In the genomic region with DNA sequence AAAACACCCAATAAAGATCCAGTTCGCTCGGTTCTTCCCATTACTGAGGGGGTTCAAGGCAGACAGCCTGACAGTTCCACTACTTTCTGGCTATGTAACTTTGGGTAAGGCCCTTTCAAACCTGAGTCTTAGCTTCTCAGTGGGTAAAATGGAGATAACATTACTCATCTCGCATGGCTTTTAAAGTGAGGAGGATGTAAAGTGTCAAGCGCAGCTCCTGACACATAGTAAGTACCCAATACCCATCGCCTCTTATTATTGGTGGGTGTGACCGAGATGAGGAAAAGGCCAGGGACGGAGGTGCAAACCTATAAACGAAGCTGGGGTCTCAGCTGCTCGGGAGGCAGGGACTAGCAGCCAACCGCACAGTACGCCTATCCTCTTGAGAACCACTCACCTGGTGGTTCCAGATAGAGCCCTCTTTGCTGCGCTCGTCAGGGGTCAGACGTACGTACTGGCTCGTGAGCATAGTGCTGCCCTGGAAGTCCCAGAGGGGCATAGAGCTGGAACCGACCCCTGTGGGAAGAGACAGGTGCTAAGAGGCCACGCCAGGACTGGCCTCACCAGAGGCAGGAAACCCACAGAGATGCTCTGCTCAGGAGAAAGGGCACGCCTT, we compare ENCODE assay signal across 9 cellular contexts. TPM values are rescaled to one million over a fixed set of nuclear protein-coding genes. Genes with fewer than 3 reads are reported as not detected.
DNase-seq lines count a peak whose midpoint lies in the region; ATAC-seq and TF ChIP-seq lines count a peak whose summit lies in the region.
"Had no signal": no experiment of that assay in that cellular context is flagged by ENCODE, and none has a peak within 500 bp of the region (broad histone marks: within the 10 kb centered on the region; RNA-seq: fewer than 3 reads in every experiment).

No MANE protein-coding gene starts in this region.

- H3K4me3 ChIP-seq in right cardiac atrium (ENCODE audit: low read length) = peak overlapping the region; percentile 92

- POLR2A ChIA-PET in activated CD4-positive, alpha-beta T cell treated with anti-CD3 and anti-CD28 coated beads for 36 hours (lab: Charles Lee) = interaction anchor here (0.6 to 1.8 kb wide), 5 partner anchors 14 to 356 kb away, joined by 3 to 7 read pairs (median 3); a partner anchor contains a TSS
- POLR2A ChIA-PET in activated B cell treated with CpG ODN at 0.5 μM for 24 hours (lab: Charles Lee) = interaction anchor here (0.6 to 2.7 kb wide), 18 partner anchors 10 to 813 kb away, joined by 3 to 23 read pairs (median 6); a partner anchor contains a TSS

- no peaks in the 10 kb centered on the region for H3K9me3 ChIP-seq in right cardiac atrium (ENCODE audit: control insufficient read depth, low read length)

- intact Hi-C loops in activated CD4-positive, alpha-beta T cell treated with anti-CD3 and anti-CD28 coated beads for 36 hours (cut with DNase I, micrococcal nuclease) = loop anchor here (1.0 to 10.0 kb wide), 14 partner anchors 36 to 986 kb away; a partner anchor contains a TSS
- intact Hi-C loops in activated B cell treated with CpG ODN at 0.5 μM for 24 hours (cut with micrococcal nuclease) = loop anchor here (1.0 to 5.0 kb wide), 6 partner anchors 11 to 962 kb away; a partner anchor contains a TSS
- intact Hi-C loops in right cardiac atrium (cut with DNase I) = no loop called here

- H3K27me3 Mint-ChIP-seq in activated CD4-positive, alpha-beta T cell treated with anti-CD3 and anti-CD28 coated beads for 36 hours = no peaks in the 10 kb centered on the region
- no peaks in the 10 kb centered on the region for H3K27me3 Mint-ChIP-seq in activated B cell treated with CpG ODN at 0.5 μM for 24 hours
- no peaks in the 10 kb centered on the region for H3K27me3 Mint-ChIP-seq in stimulated activated memory B cell treated with anti-CD40 and anti-IgM and Interleukin-4, amounts not matched to agents 10 μg/mL and 1 μg/mL and 100 μg/mL, for 72 hours

- H3K9me3 Mint-ChIP-seq in activated CD4-positive, alpha-beta T cell treated with anti-CD3 and anti-CD28 coated beads for 36 hours (ENCODE audit: low read depth) = peaks cover 3% of the 10 kb centered on the region
- no peaks in the 10 kb centered on the region for H3K9me3 Mint-ChIP-seq in activated B cell treated with CpG ODN at 0.5 μM for 24 hours
- no peaks in the 10 kb centered on the region for H3K9me3 Mint-ChIP-seq in stimulated activated memory B cell treated with anti-CD40 and anti-IgM and Interleukin-4, amounts not matched to agents 10 μg/mL and 1 μg/mL and 100 μg/mL, for 72 hours

- peak overlapping the region; percentile 89 for H3K4me3 Mint-ChIP-seq in activated CD4-positive, alpha-beta T cell treated with anti-CD3 and anti-CD28 coated beads for 36 hours
- peak overlapping the region; percentile 98 for H3K4me3 Mint-ChIP-seq in activated B cell treated with CpG ODN at 0.5 μM for 24 hours
- H3K4me3 Mint-ChIP-seq in stimulated activated memory B cell treated with anti-CD40 and anti-IgM and Interleukin-4, amounts not matched to agents 10 μg/mL and 1 μg/mL and 100 μg/mL, for 72 hours = peak overlapping the region; percentile 91

- WGBS in right cardiac atrium = 13% methylated on average over 19 of the region's 19 CpGs

- H3K27ac ChIP-seq in right cardiac atrium (ENCODE audit: low read length) = peak overlapping the region; percentile 99

- H3K27ac Mint-ChIP-seq in activated CD4-positive, alpha-beta T cell treated with anti-CD3 and anti-CD28 coated beads for 36 hours = peak overlapping the region; percentile 99
- H3K27ac Mint-ChIP-seq in activated B cell treated with CpG ODN at 0.5 μM for 24 hours = peak overlapping the region; percentile 100
- H3K27ac Mint-ChIP-seq in stimulated activated memory B cell treated with anti-CD40 and anti-IgM and Interleukin-4, amounts not matched to agents 10 μg/mL and 1 μg/mL and 100 μg/mL, for 72 hours = peak overlapping the region; percentile 98

- no peaks in the 10 kb centered on the region for H3K4me1 ChIP-seq in right cardiac atrium (ENCODE audit: control insufficient read depth, insufficient read depth, low read length)

- peaks cover 41% of the 10 kb centered on the region for H3K4me1 Mint-ChIP-seq in activated CD4-positive, alpha-beta T cell treated with anti-CD3 and anti-CD28 coated beads for 36 hours
- H3K4me1 Mint-ChIP-seq in activated B cell treated with CpG ODN at 0.5 μM for 24 hours = peaks cover 53% of the 10 kb centered on the region
- H3K4me1 Mint-ChIP-seq in stimulated activated memory B cell treated with anti-CD40 and anti-IgM and Interleukin-4, amounts not matched to agents 10 μg/mL and 1 μg/mL and 100 μg/mL, for 72 hours = peaks cover 52% of the 10 kb centered on the region

- TF ChIP-seq CTCF in activated B cell treated with CpG ODN at 0.5 μM for 24 hours (IDR thresholded peaks at IDR 0.05) = no peak

- H3K27me3 ChIP-seq in right cardiac atrium (ENCODE audit: control insufficient read depth, insufficient read depth) = no peaks in the 10 kb centered on the region

- CTCF ChIA-PET in activated CD4-positive, alpha-beta T cell treated with anti-CD3 and anti-CD28 coated beads for 36 hours (lab: Charles Lee) = interaction anchor here (0.6 to 5.5 kb wide), 20 partner anchors 8 to 150 kb away, joined by 3 to 34 read pairs (median 5); no protein-coding TSS in a partner anchor
- CTCF ChIA-PET in activated B cell treated with CpG ODN at 0.5 μM for 24 hours (lab: Charles Lee) = interaction anchor here (1.6 to 3.3 kb wide), 2 partner anchors 19 to 20 kb away, joined by 4 to 17 read pairs; no protein-coding TSS in a partner anchor

- DNase-seq in activated CD4-positive, alpha-beta T cell treated with anti-CD3 and anti-CD28 coated beads for 36 hours = no peak
- DNase-seq in activated CD4-positive, alpha-beta T cell treated with anti-CD3 and anti-CD28 coated beads, Interleukin-2, amount 50 U/mL, for 4 hours = no peak
- no peak for DNase-seq in activated B cell treated with CpG ODN at 0.5 μM for 24 hours
- DNase-seq in right cardiac atrium = peak in 1 of 3 donors; percentile 61
- no peak for DNase-seq in NCI-H1092 treated with DMSO at 0.1 percent for 48 hours (lab: John Stamatoyannopoulos, UW)
- DNase-seq in HUDEP-2 (lab: John Stamatoyannopoulos, UW; ENCODE audit: unreplicated experiment in 76 of 76) = no peak

- peaks cover 18% of the 10 kb centered on the region for H3K36me3 Mint-ChIP-seq in activated CD4-positive, alpha-beta T cell treated with anti-CD3 and anti-CD28 coated beads for 36 hours (ENCODE audit: low read depth)
- peaks cover 36% of the 10 kb centered on the region for H3K36me3 Mint-ChIP-seq in activated B cell treated with CpG ODN at 0.5 μM for 24 hours (ENCODE audit: low read depth)
- peaks cover 13% of the 10 kb centered on the region for H3K36me3 Mint-ChIP-seq in stimulated activated memory B cell treated with anti-CD40 and anti-IgM and Interleukin-4, amounts not matched to agents 10 μg/mL and 1 μg/mL and 100 μg/mL, for 72 hours

- peak; percentile 6 for ATAC-seq in activated CD4-positive, alpha-beta T cell treated with anti-CD3 and anti-CD28 coated beads for 36 hours
- no peak for ATAC-seq in activated B cell treated with CpG ODN at 0.5 μM for 24 hours (ENCODE audit: low read depth)
- ATAC-seq in right cardiac atrium = no peak
- ATAC-seq in stimulated activated memory B cell treated with anti-CD40 and anti-IgM and Interleukin-4, amounts not matched to agents 10 μg/mL and 1 μg/mL and 100 μg/mL, for 72 hours = no peak
- ATAC-seq in HG03045 (IDR thresholded peaks at IDR 0.05; ENCODE audit: unreplicated experiment) = no peak

RNA-seq across cellular contexts. Expression of a gene that starts 0.6 kb away (rescaled TPM):
- 10 to 100 TPM; 74.5 to 92.1 TPM for total RNA-seq in activated CD4-positive, alpha-beta T cell treated with anti-CD3 and anti-CD28 coated beads for 36 hours
- total RNA-seq in activated B cell treated with CpG ODN at 0.5 μM for 24 hours (88.0 and 89.7 TPM in 2 replicates), right cardiac atrium (10 to 100 TPM; 59.0 to 74.3 (median 68.8) TPM)
- 109 TPM for polyA plus RNA-seq in right cardiac atrium

RNA-seq across cellular contexts. Expression of a gene that starts 6.8 kb away (rescaled TPM):
- 10 to 100 TPM; 43.8 to 62.0 TPM for total RNA-seq in activated CD4-positive, alpha-beta T cell treated with anti-CD3 and anti-CD28 coated beads for 36 hours
- 50.6 and 58.3 TPM in 2 replicates for total RNA-seq in activated B cell treated with CpG ODN at 0.5 μM for 24 hours
- 1 to 10 TPM; 3.8 to 5.1 (median 4.2) TPM for total RNA-seq in right cardiac atrium
- polyA plus RNA-seq in right cardiac atrium = 4.6 TPM

RNA-seq across cellular contexts. Expression of a gene that starts 33.4 kb away (rescaled TPM):
- total RNA-seq in activated CD4-positive, alpha-beta T cell treated with anti-CD3 and anti-CD28 coated beads for 36 hours = under 1 TPM in 1 of 2 experiments, not detected in 1; 0.14 TPM
- total RNA-seq in activated B cell treated with CpG ODN at 0.5 μM for 24 hours (not detected in 2 replicates), right cardiac atrium (not detected)
- polyA plus RNA-seq in right cardiac atrium = not detected
- total RNA-seq: dermis microvascular lymphatic vessel endothelial cell had no signal

RNA-seq across cellular contexts. Expression of a gene that starts 39.2 kb away (rescaled TPM):
- total RNA-seq in activated CD4-positive, alpha-beta T cell treated with anti-CD3 and anti-CD28 coated beads for 36 hours = 10 to 100 TPM; 21.3 to 27.2 TPM
- total RNA-seq in activated B cell treated with CpG ODN at 0.5 μM for 24 hours = 7.6 and 9.1 TPM in 2 replicates
- total RNA-seq in right cardiac atrium = 1 to 10 TPM; 2.4 to 3.6 (median 2.6) TPM
- polyA plus RNA-seq in right cardiac atrium = 1.7 TPM

RNA-seq across cellular contexts. Expression of a gene that starts 47.3 kb away (rescaled TPM):
- 100 to 1,000 TPM; 266 to 362 TPM for total RNA-seq in activated CD4-positive, alpha-beta T cell treated with anti-CD3 and anti-CD28 coated beads for 36 hours
- total RNA-seq in activated B cell treated with CpG ODN at 0.5 μM for 24 hours = 141 and 160 TPM in 2 replicates
- 10 to 100 TPM; 40.4 to 55.7 (median 46.0) TPM for total RNA-seq in right cardiac atrium
- polyA plus RNA-seq in right cardiac atrium = 43.3 TPM

Comparison
In these comparisons a context has a peak if more than half of its experiments do, and no peak if none do; other contexts are left out.
1. intact Hi-C loops: an anchor here in activated CD4-positive, alpha-beta T cell treated with anti-CD3 and anti-CD28 coated beads for 36 hours (1.0 to 10.0 kb wide) and activated B cell treated with CpG ODN at 0.5 μM for 24 hours (1.0 to 5.0 kb wide); none called in right cardiac atrium.